ENCODE assay signal across 2 cellular contexts in the genomic region with DNA sequence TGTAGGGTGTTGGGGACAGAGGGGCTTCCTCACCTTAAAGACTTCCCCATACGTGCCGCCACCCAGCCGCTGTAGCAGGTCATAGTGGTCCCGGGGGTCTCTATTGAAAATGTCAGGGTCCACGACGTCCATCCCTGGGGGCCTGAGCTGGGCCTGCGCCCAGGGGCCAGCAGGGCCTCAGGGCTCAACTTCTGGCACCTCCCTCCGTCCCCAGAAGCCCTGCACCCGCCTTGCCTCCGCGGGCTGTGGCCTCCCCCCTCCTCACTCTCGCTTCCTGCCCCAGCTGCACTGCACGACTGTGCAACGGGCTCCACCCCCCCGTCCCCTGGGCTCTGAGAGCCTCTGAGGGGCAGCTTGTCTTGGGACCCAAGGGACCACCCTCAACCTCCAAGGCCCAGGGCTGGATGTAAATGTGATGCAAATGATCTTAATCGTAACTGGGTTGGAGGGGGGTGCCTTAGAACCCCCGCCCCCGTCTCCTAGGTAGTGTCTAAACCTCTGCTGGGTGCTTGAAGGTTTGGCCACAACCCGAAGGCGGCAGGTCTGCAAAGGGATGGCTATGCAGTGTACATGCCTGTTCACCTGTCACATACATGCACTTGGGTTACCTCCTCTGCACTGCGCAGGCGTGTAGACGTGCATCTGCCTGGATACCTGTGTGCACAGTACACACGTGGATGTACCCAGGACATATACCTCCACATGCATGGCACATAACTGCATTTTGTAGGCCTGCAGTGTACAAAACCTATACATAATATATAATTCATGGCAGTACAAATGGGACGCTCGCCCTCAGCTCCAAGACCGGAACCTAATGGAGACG.
TF ChIP-seq lines count a peak whose summit lies in the region.

Gene MAP4K1 (minus strand): TSS at position 190 of the 826 bp plus-strand sequence. CDS start 58 bp downstream, at position 132.

TF ChIP-seq in HCT116, 20 proteins besides CTCF, POLR2A, EP300 and RAD21:
- TF ChIP-seq SIN3A (IDR thresholded peaks at IDR 0.05; ENCODE audit: low read depth) (no peak), ZFX (IDR thresholded peaks at IDR 0.05) (no peak), CEBPB (IDR thresholded peaks at IDR 0.05; ENCODE audit: low read depth) (no peak), FOSL1 (IDR thresholded peaks at IDR 0.05; ENCODE audit: low read depth) (no peak), POLR2AphosphoS5 (IDR thresholded peaks at IDR 0.05; ENCODE audit: low read depth, low read length) (no peak), ZNF274 (IDR thresholded peaks at IDR 0.05; ENCODE audit: low read depth, low read length) (no peak), SP1 (IDR thresholded peaks at IDR 0.05; ENCODE audit: low read depth) (no peak), EZH2 (IDR thresholded peaks at IDR 0.05) (no peak), YY1 (IDR thresholded peaks at IDR 0.05; ENCODE audit: extremely low read depth, insufficient replicate concordance, low read depth, low read length) (no peak), TCF7L2 (IDR thresholded peaks at IDR 0.05; ENCODE audit: borderline replicate concordance, extremely low read depth, insufficient read depth, insufficient read length) (no peak), ELF1 (IDR thresholded peaks at IDR 0.05; ENCODE audit: borderline replicate concordance, low read depth) (no peak), SRF (IDR thresholded peaks at IDR 0.05; ENCODE audit: low read depth) (no peak), JUND (IDR thresholded peaks at IDR 0.05) (no peak), CBX3 (IDR thresholded peaks at IDR 0.05; ENCODE audit: low read depth) (no peak)
- TF ChIP-seq, protein P1, sequence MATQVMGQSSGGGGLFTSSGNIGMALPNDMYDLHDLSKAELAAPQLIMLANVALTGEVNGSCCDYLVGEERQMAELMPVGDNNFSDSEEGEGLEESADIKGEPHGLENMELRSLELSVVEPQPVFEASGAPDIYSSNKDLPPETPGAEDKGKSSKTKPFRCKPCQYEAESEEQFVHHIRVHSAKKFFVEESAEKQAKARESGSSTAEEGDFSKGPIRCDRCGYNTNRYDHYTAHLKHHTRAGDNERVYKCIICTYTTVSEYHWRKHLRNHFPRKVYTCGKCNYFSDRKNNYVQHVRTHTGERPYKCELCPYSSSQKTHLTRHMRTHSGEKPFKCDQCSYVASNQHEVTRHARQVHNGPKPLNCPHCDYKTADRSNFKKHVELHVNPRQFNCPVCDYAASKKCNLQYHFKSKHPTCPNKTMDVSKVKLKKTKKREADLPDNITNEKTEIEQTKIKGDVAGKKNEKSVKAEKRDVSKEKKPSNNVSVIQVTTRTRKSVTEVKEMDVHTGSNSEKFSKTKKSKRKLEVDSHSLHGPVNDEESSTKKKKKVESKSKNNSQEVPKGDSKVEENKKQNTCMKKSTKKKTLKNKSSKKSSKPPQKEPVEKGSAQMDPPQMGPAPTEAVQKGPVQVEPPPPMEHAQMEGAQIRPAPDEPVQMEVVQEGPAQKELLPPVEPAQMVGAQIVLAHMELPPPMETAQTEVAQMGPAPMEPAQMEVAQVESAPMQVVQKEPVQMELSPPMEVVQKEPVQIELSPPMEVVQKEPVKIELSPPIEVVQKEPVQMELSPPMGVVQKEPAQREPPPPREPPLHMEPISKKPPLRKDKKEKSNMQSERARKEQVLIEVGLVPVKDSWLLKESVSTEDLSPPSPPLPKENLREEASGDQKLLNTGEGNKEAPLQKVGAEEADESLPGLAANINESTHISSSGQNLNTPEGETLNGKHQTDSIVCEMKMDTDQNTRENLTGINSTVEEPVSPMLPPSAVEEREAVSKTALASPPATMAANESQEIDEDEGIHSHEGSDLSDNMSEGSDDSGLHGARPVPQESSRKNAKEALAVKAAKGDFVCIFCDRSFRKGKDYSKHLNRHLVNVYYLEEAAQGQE (IDR thresholded peaks at IDR 0.05; ENCODE audit: low read depth) = no peak
- TF ChIP-seq, protein P2, sequence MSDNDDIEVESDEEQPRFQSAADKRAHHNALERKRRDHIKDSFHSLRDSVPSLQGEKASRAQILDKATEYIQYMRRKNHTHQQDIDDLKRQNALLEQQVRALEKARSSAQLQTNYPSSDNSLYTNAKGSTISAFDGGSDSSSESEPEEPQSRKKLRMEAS (IDR thresholded peaks at IDR 0.05) = no peak

TF ChIP-seq in H1, 55 proteins besides CTCF, POLR2A, EP300 and RAD21:
- TF ChIP-seq SIN3A (conservative IDR thresholded peaks at IDR 0.05 in 1 of 2, IDR thresholded peaks at IDR 0.05 in 1 of 2; ENCODE audit: low read depth in 1 of 2, low read length in 2 of 2) = no peak
TF ChIP-seq in H1: peak in this region for 0.
